In the genomic region with DNA sequence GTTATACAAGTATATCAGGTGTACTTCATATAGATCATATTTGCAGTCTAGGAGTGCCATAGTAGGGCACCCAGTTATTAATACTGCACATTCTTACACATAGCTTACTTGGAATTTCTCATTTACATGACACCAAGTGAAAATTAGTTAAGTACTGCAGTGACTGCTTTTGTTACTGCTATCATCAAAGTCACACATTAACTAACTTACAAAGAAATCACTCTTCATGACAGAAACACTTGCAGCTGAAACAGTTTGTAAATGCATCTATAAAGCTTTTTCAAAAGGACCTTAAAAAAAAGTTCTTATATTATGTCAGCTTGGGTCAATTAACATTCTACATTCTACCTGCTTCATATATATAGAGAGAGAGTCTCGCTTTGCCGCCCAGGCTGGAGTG, we compare ENCODE assay signal across 24 cellular contexts. TPM values are rescaled to one million over a fixed set of nuclear protein-coding genes. Genes with fewer than 3 reads are reported as not detected.
"Had no signal": no experiment of that assay in that cellular context is flagged by ENCODE, and none has a peak within 500 bp of the region (broad histone marks: within the 10 kb centered on the region; RNA-seq: fewer than 3 reads in every experiment).

No MANE protein-coding gene starts in this region.

- ATAC-seq: effector memory CD8-positive, alpha-beta T cell; esophagus mucosa; gastrocnemius medialis; heart right ventricle; left lung; left ventricle myocardium superior; lower lobe of right lung; naive thymus-derived CD4-positive, alpha-beta T cell had no signal

- FAIRE-seq: endometrium, islet of Langerhans, keratinocyte had no signal

- H3K9me3 ChIP-seq: colonic mucosa, esophagus squamous epithelium, gastrocnemius medialis, lower lobe of right lung had no signal

- H3K4me1 ChIP-seq: colonic mucosa, esophagus squamous epithelium, gastrocnemius medialis, heart right ventricle, left lung, lower lobe of right lung had no signal

- DNase-seq: colonic mucosa; cortex of kidney; effector CD8-positive, alpha-beta T cell; effector memory CD8-positive, alpha-beta T cell; endodermal cell; erythroblast; esophagus squamous epithelium; foreskin fibroblast; foreskin melanocyte; gastrocnemius medialis; glutamatergic neuron; head of caudate nucleus; heart right ventricle; hippocampal formation; left lung; left ventricle myocardium superior; lower lobe of right lung; mesenchymal stem cell; naive thymus-derived CD4-positive, alpha-beta T cell had no signal

- H3K36me3 ChIP-seq: colonic mucosa, esophagus squamous epithelium, gastrocnemius medialis, heart right ventricle, left lung, lower lobe of right lung had no signal

- H3K4me3 ChIP-seq: colonic mucosa, esophagus squamous epithelium, gastrocnemius medialis, heart right ventricle, left lung, lower lobe of right lung had no signal

RNA-seq across cellular contexts. Expression of a gene that starts 29.9 kb away (rescaled TPM):
- total RNA-seq: left ventricle myocardium superior, mesenteric fat pad had no signal
